15 cellular contexts compared by ENCODE assay signal in the genomic region with DNA sequence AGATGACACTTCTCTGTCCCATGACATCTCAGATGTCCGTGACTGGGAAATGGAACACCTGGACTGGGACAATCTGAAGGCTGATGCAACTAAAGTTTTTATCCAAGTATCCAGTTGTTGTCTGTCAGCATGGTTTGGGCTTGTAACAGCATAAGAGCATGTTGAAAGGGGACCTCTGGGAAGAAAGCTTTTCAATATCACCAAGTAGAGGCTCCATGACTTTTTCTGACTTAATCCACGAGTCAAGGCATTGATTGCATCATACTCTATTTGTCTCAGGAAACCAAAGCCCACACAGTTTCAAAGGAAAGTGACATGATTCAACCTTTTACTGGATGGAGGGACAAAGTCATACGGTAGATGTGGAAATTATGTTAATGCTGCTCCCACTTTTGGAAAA.
"Had no signal": no experiment of that assay in that cellular context is flagged by ENCODE, and none has a peak within 500 bp of the region (broad histone marks: within the 10 kb centered on the region; RNA-seq: fewer than 3 reads in every experiment).

No MANE protein-coding gene starts in this region.

- H3K4me3 ChIP-seq: psoas muscle, testis had no signal

- DNase-seq: activated CD4-positive, alpha-beta T cell treated with anti-CD3 and anti-CD28 coated beads, Interleukin-2, amount 10 ng/mL, durations not matched to agents 7 days and 5 days; activated CD8-positive, alpha-beta memory T cell treated with anti-CD3 and anti-CD28 coated beads for 24 hours; activated naive CD4-positive, alpha-beta T cell treated with anti-CD3 and anti-CD28 coated beads for 36 hours; activated T-cell treated with anti-CD3 and anti-CD28 coated beads for 4 hours; effector memory CD8-positive, alpha-beta T cell; immature natural killer cell; left cardiac atrium; nephron progenitor cell; psoas muscle; stimulated activated CD4-positive, alpha-beta T cell treated with anti-CD3 and anti-CD28 coated beads, Interleukin-4, amount 100 ng/mL, for 1 hour; stimulated activated CD8-positive, alpha-beta memory T cell treated with anti-CD3 and anti-CD28 coated beads, Interleukin-4, amount 100 ng/mL, for 48 hours; testis had no signal

- H3K27me3 ChIP-seq: testis had no signal

- H3K9me3 ChIP-seq: psoas muscle, testis had no signal

- H3K4me1 ChIP-seq: psoas muscle, testis had no signal

- ATAC-seq: activated T-helper 17 cell treated with anti-CD3 and anti-CD28 coated beads, Interleukin-2, amount 50 U/mL, for 72 hours; effector memory CD8-positive, alpha-beta T cell; left cardiac atrium; psoas muscle; WTC11 had no signal

- H3K27ac ChIP-seq: epithelial cell of prostate, psoas muscle, testis had no signal
